In genomic region chr11:65699306-65699705, GRCh38 we compare ENCODE assay signal across 21 cellular contexts.
"Had no signal": no experiment of that assay in that cellular context is flagged by ENCODE, and none has a peak within 500 bp of the region (broad histone marks: within the 10 kb centered on the region; RNA-seq: fewer than 3 reads in every experiment).

No MANE protein-coding gene starts in this region.

- DNase-seq: effector memory CD4-positive, alpha-beta T cell; erythroblast; foreskin fibroblast; gastrocnemius medialis; mesendoderm; midbrain; naive thymus-derived CD4-positive, alpha-beta T cell; right lobe of liver; small intestine; stimulated activated CD4-positive, alpha-beta T cell treated with anti-CD3 and anti-CD28 coated beads, Interleukin-15, amount 100 ng/mL, for 24 hours; stimulated activated CD4-positive, alpha-beta T cell treated with anti-CD3 and anti-CD28 coated beads, Interleukin-2, amount 100 ng/mL, for 48 hours; stimulated activated naive B cell treated with anti-CD40 and anti-IgM and Interleukin-4, amounts not matched to agents 10 μg/mL and 1 μg/mL and 100 μg/mL, for 72 hours; transverse colon had no signal

- H3K36me3 Mint-ChIP-seq: naive thymus-derived CD4-positive, alpha-beta T cell; neural progenitor cell; stimulated activated naive B cell treated with anti-CD40 and anti-IgM and Interleukin-4, amounts not matched to agents 10 μg/mL and 1 μg/mL and 100 μg/mL, for 72 hours had no signal

- ATAC-seq: gastrocnemius medialis; left lobe of liver; naive thymus-derived CD4-positive, alpha-beta T cell; right lobe of liver; stimulated activated naive B cell treated with anti-CD40 and anti-IgM and Interleukin-4, amounts not matched to agents 10 μg/mL and 1 μg/mL and 100 μg/mL, for 72 hours had no signal

- H3K27ac Mint-ChIP-seq: dendritic cell treated with granulocyte-macrophage colony-stimulating factor and Interleukin-4, amounts not matched to agents 40 ng/mL and 50 ng/mL, for 4 days; naive thymus-derived CD4-positive, alpha-beta T cell; nephron; neural progenitor cell; progenitor cell of endocrine pancreas; stimulated activated naive B cell treated with anti-CD40 and anti-IgM and Interleukin-4, amounts not matched to agents 10 μg/mL and 1 μg/mL and 100 μg/mL, for 72 hours; stimulated activated naive CD8-positive, alpha-beta T cell treated with anti-CD3 and anti-CD28 coated beads, Interleukin-15, Interleukin-2, amounts not matched to agents 100 ng/mL and 50 ng/mL, for 24 hours had no signal

- H3K27ac ChIP-seq: neural progenitor cell, parathyroid adenoma, right lobe of liver, suprapubic skin, transverse colon had no signal

- H3K9me3 Mint-ChIP-seq: dendritic cell treated with granulocyte-macrophage colony-stimulating factor and Interleukin-4, amounts not matched to agents 40 ng/mL and 50 ng/mL, for 4 days; nephron; stimulated activated naive B cell treated with anti-CD40 and anti-IgM and Interleukin-4, amounts not matched to agents 10 μg/mL and 1 μg/mL and 100 μg/mL, for 72 hours; stimulated activated naive CD8-positive, alpha-beta T cell treated with anti-CD3 and anti-CD28 coated beads, Interleukin-15, Interleukin-2, amounts not matched to agents 100 ng/mL and 50 ng/mL, for 24 hours had no signal
